ENCODE assay signal across 17 cellular contexts in genomic region chr1:29002792-29003191, GRCh38.
DNase-seq lines count a peak whose midpoint lies in the region; ATAC-seq, FAIRE-seq and TF ChIP-seq lines count a peak whose summit lies in the region.
"Had no signal": no experiment of that assay in that cellular context is flagged by ENCODE, and none has a peak within 500 bp of the region (broad histone marks: within the 10 kb centered on the region; RNA-seq: fewer than 3 reads in every experiment).

No MANE protein-coding gene starts in this region.

- no peak for FAIRE-seq in GM12891 (lab: Jason Lieb, UNC)
- FAIRE-seq: A204.1, G401.6 had no signal

- H3K4me3 Mint-ChIP-seq in activated T-cell treated with anti-CD3 and anti-CD28 coated beads, Interleukin-2, amount 50 U/mL, for 24 hours = no peak overlapping the region
- no peak overlapping the region for H3K4me3 Mint-ChIP-seq in activated T-cell treated with anti-CD3 and anti-CD28 coated beads, Interleukin-2, amount 50 U/mL, for 4 hours
- no peak overlapping the region for H3K4me3 Mint-ChIP-seq in central memory CD8-positive, alpha-beta T cell
- H3K4me3 Mint-ChIP-seq in stimulated activated effector memory CD8-positive, alpha-beta T cell treated with anti-CD3 and anti-CD28 coated beads, Interleukin-12 subunit alpha, Interleukin-12 subunit beta, amount 100 ng/mL, for 72 hours = no peak overlapping the region

- no peak for ATAC-seq in activated T-cell treated with anti-CD3 and anti-CD28 coated beads, Interleukin-2, amount 50 U/mL, for 4 hours
- ATAC-seq in central memory CD8-positive, alpha-beta T cell (replicated peaks; ENCODE audit: extremely low read depth, poor library complexity, severe bottlenecking) = no peak
- ATAC-seq in stimulated activated effector memory CD8-positive, alpha-beta T cell treated with anti-CD3 and anti-CD28 coated beads, Interleukin-12 subunit alpha, Interleukin-12 subunit beta, amount 100 ng/mL, for 72 hours = no peak
- ATAC-seq: HCT116 had no signal

- H3K9me3 Mint-ChIP-seq in activated T-cell treated with anti-CD3 and anti-CD28 coated beads, Interleukin-2, amount 50 U/mL, for 24 hours = no peaks in the 10 kb centered on the region
- H3K9me3 Mint-ChIP-seq in activated T-cell treated with anti-CD3 and anti-CD28 coated beads, Interleukin-2, amount 50 U/mL, for 4 hours = no peaks in the 10 kb centered on the region
- H3K9me3 Mint-ChIP-seq in central memory CD8-positive, alpha-beta T cell = no peaks in the 10 kb centered on the region
- H3K9me3 Mint-ChIP-seq in stimulated activated effector memory CD8-positive, alpha-beta T cell treated with anti-CD3 and anti-CD28 coated beads, Interleukin-12 subunit alpha, Interleukin-12 subunit beta, amount 100 ng/mL, for 72 hours = no peaks in the 10 kb centered on the region

- DNase-seq in activated T-cell treated with anti-CD3 and anti-CD28 coated beads, Interleukin-2, amount 50 U/mL, for 24 hours = no peak
- DNase-seq in activated T-cell treated with anti-CD3 and anti-CD28 coated beads, Interleukin-2, amount 50 U/mL, for 4 hours = no peak
- peak; percentile 2 for DNase-seq in HPDE6-E6E7 (ENCODE audit: extremely low spot score)
- no peak for DNase-seq in central memory CD8-positive, alpha-beta T cell (ENCODE audit: low spot score in 2 of 2)
- no peak for DNase-seq in stimulated activated effector memory CD8-positive, alpha-beta T cell treated with anti-CD3 and anti-CD28 coated beads, Interleukin-12 subunit alpha, Interleukin-12 subunit beta, amount 100 ng/mL, for 72 hours (ENCODE audit: low spot score in 2 of 2)
- no peak for DNase-seq in GM12891 (ENCODE audit: insufficient read length, low spot score)
- no peak for DNase-seq in stimulated activated CD8-positive, alpha-beta memory T cell treated with anti-CD3 and anti-CD28 coated beads, Interleukin-4, amount 100 ng/mL, for 48 hours
- DNase-seq: DND-41; MV-4-11; NCI-H1417 treated with DMSO at 0.1 percent for 48 hours; NCI-H2029; NCI-H2171 treated with DMSO at 0.1 percent for 48 hours; NCI-H446 treated with DMSO at 0.1 percent for 48 hours; NK-92 treated with Interleukin-12 subunit alpha and Interleukin-12 subunit beta, amount 100 ng/mL, for 24 hours had no signal

- H3K27me3 Mint-ChIP-seq in activated T-cell treated with anti-CD3 and anti-CD28 coated beads, Interleukin-2, amount 50 U/mL, for 24 hours = no peaks in the 10 kb centered on the region
- no peaks in the 10 kb centered on the region for H3K27me3 Mint-ChIP-seq in activated T-cell treated with anti-CD3 and anti-CD28 coated beads, Interleukin-2, amount 50 U/mL, for 4 hours (ENCODE audit: low read depth)
- no peaks in the 10 kb centered on the region for H3K27me3 Mint-ChIP-seq in central memory CD8-positive, alpha-beta T cell

- no peak for TF ChIP-seq POLR2A in GM12891 (IDR thresholded peaks at IDR 0.05; ENCODE audit: low read depth, low read length)

- H3K36me3 Mint-ChIP-seq in activated T-cell treated with anti-CD3 and anti-CD28 coated beads, Interleukin-2, amount 50 U/mL, for 24 hours (ENCODE audit: low read depth) = peaks cover 73% of the 10 kb centered on the region
- peaks cover 40% of the 10 kb centered on the region for H3K36me3 Mint-ChIP-seq in activated T-cell treated with anti-CD3 and anti-CD28 coated beads, Interleukin-2, amount 50 U/mL, for 4 hours (ENCODE audit: insufficient read depth)
- H3K36me3 Mint-ChIP-seq in central memory CD8-positive, alpha-beta T cell (ENCODE audit: insufficient read depth) = peaks cover 25% of the 10 kb centered on the region
- H3K36me3 Mint-ChIP-seq in stimulated activated effector memory CD8-positive, alpha-beta T cell treated with anti-CD3 and anti-CD28 coated beads, Interleukin-12 subunit alpha, Interleukin-12 subunit beta, amount 100 ng/mL, for 72 hours = peaks cover 26% of the 10 kb centered on the region

- peak overlapping the region; percentile 31 for H3K27ac Mint-ChIP-seq in activated T-cell treated with anti-CD3 and anti-CD28 coated beads, Interleukin-2, amount 50 U/mL, for 24 hours
- H3K27ac Mint-ChIP-seq in central memory CD8-positive, alpha-beta T cell (ENCODE audit: low read depth) = peak overlapping the region; percentile 26
- H3K27ac Mint-ChIP-seq in stimulated activated effector memory CD8-positive, alpha-beta T cell treated with anti-CD3 and anti-CD28 coated beads, Interleukin-12 subunit alpha, Interleukin-12 subunit beta, amount 100 ng/mL, for 72 hours = peak overlapping the region; percentile 56

- peaks cover 43% of the 10 kb centered on the region for H3K4me1 Mint-ChIP-seq in activated T-cell treated with anti-CD3 and anti-CD28 coated beads, Interleukin-2, amount 50 U/mL, for 24 hours (ENCODE audit: low read depth)
- peaks cover 19% of the 10 kb centered on the region for H3K4me1 Mint-ChIP-seq in activated T-cell treated with anti-CD3 and anti-CD28 coated beads, Interleukin-2, amount 50 U/mL, for 4 hours (ENCODE audit: low read depth)
- H3K4me1 Mint-ChIP-seq in central memory CD8-positive, alpha-beta T cell = peaks cover 43% of the 10 kb centered on the region
- peaks cover 20% of the 10 kb centered on the region for H3K4me1 Mint-ChIP-seq in stimulated activated effector memory CD8-positive, alpha-beta T cell treated with anti-CD3 and anti-CD28 coated beads, Interleukin-12 subunit alpha, Interleukin-12 subunit beta, amount 100 ng/mL, for 72 hours

TF ChIP-seq in GM12891, 5 proteins besides CTCF, POLR2A, EP300 and RAD21:
- TF ChIP-seq POU2F2 (IDR thresholded peaks at IDR 0.05; ENCODE audit: low read depth, low read length) (no peak), PAX5 (IDR thresholded peaks at IDR 0.05; ENCODE audit: insufficient read depth, low read length, severe bottlenecking) (no peak), SPI1 (IDR thresholded peaks at IDR 0.05; ENCODE audit: low read depth, low read length) (no peak), TAF1 (IDR thresholded peaks at IDR 0.05; ENCODE audit: low read depth, low read length) (no peak), POLR2AphosphoS5 (IDR thresholded peaks at IDR 0.05; ENCODE audit: low read depth, low read length) (no peak)
TF ChIP-seq in GM12891: peak in this region for 0.
